In the genomic region with DNA sequence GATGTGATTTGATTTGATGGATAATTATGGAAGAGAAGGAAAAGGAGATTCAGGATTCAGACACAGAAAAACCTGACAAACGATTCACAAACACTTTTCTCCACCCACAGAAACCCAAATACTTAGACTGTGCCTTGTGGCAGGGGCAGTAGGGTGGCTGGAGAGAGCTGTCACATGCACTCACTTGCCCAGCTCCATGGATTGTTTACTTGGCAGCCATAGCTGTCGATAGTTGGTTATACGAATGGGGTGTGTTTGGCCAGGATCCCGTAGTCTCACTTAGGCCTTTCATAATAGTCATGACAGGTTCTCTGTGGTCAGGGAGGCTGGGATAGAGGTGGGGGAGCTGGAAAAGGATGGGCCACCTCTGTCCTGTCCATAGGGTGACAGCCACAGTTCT, we compare ENCODE assay signal across 16 cellular contexts.
DNase-seq lines count a peak whose midpoint lies in the region; ATAC-seq and TF ChIP-seq lines count a peak whose summit lies in the region.
"Had no signal": no experiment of that assay in that cellular context is flagged by ENCODE, and none has a peak within 500 bp of the region (broad histone marks: within the 10 kb centered on the region; RNA-seq: fewer than 3 reads in every experiment).

No MANE protein-coding gene starts in this region.

- no peak overlapping the region for H3K27ac ChIP-seq in heart left ventricle
- no peak overlapping the region for H3K27ac ChIP-seq in lower lobe of right lung
- H3K27ac ChIP-seq: PC-9, SJCRH30 had no signal

- H3K4me1 ChIP-seq in heart left ventricle (no peaks in the 10 kb centered on the region), lower lobe of right lung (peaks cover 6% of the 10 kb centered on the region)
- H3K4me1 ChIP-seq: SJCRH30 had no signal

- TF ChIP-seq CTCF in heart left ventricle (IDR thresholded peaks at IDR 0.05) (no peak), epithelial cell of esophagus (IDR thresholded peaks at IDR 0.05; ENCODE audit: insufficient read depth, low read depth, low read length, missing control alignments) (no peak), lower lobe of right lung (IDR thresholded peaks at IDR 0.05) (no peak)

- peaks cover 0 to 12% (median 0%) of the 10 kb centered on the region in 9 donors for H3K27me3 ChIP-seq in heart left ventricle
- no peaks in the 10 kb centered on the region for H3K27me3 ChIP-seq in lower lobe of right lung (ENCODE audit: low read depth)
- H3K27me3 ChIP-seq: SJCRH30 had no signal

- no peaks in the 10 kb centered on the region for H3K36me3 ChIP-seq in heart left ventricle
- no peaks in the 10 kb centered on the region for H3K36me3 ChIP-seq in lower lobe of right lung
- H3K36me3 ChIP-seq: SJCRH30 had no signal

- TF ChIP-seq POLR2A in heart left ventricle (IDR thresholded peaks at IDR 0.05), result no peak

- H3K9me3 ChIP-seq in heart left ventricle, result no peaks in the 10 kb centered on the region
- no peaks in the 10 kb centered on the region for H3K9me3 ChIP-seq in lower lobe of right lung
- H3K9me3 ChIP-seq: SJCRH30 had no signal

- intact Hi-C loops in left cardiac atrium (cut with DNase I) (loop anchor here in 1 of 2 donors (2.0 kb wide), 1 partner anchor 138 kb away; no protein-coding TSS in a partner anchor), heart left ventricle (cut with DNase I) (no loop called here), lower lobe of right lung (cut with DNase I) (no loop called here)

- peak; percentile 31 for DNase-seq in left cardiac atrium
- no peak for DNase-seq in heart left ventricle
- peak; percentile 52 for DNase-seq in epithelial cell of esophagus (ENCODE audit: low read depth)
- no peak for DNase-seq in lower lobe of right lung
- peak; percentile 68 for DNase-seq in ureter (ENCODE audit: low spot score)
- DNase-seq: AML-193, Karpas-422, MM.1S, NCI-H1092 treated with DMSO at 0.1 percent for 48 hours, NCI-H1694 treated with DMSO at 0.1 percent for 48 hours, NCI-H2171, NCI-H774, SJCRH30 had no signal

- H3K4me3 ChIP-seq in heart left ventricle (no peak overlapping the region), epithelial cell of esophagus (ENCODE audit: low read length) (no peak overlapping the region), lower lobe of right lung (no peak overlapping the region)
- H3K4me3 ChIP-seq: PC-9, SJCRH30 had no signal

- ATAC-seq in left cardiac atrium (peak in 1 of 2 donors; percentile 69), heart left ventricle (no peak), lower lobe of right lung (peak; percentile 79 to 80), GM21786 (IDR thresholded peaks at IDR 0.05; ENCODE audit: unreplicated experiment) (no peak), GM19324 (IDR thresholded peaks at IDR 0.05; ENCODE audit: low FRiP score, unreplicated experiment) (no peak)

- 38 to 62% (median 49%) methylated on average over 4 of the region's 4 CpGs for WGBS in heart left ventricle, 4 donors

Comparison
In these comparisons a context has a peak if more than half of its experiments do, and no peak if none do; other contexts are left out.
1. DNase-seq: peak in left cardiac atrium (single experiment), epithelial cell of esophagus (single experiment) and ureter (single experiment); none in heart left ventricle (0 of 5) and lower lobe of right lung (single experiment).
2. ATAC-seq: peak in lower lobe of right lung (2 of 2); none in heart left ventricle (0 of 4), GM21786 (single experiment) and GM19324 (single experiment).